8 cellular contexts compared by ENCODE assay signal in the genomic region with DNA sequence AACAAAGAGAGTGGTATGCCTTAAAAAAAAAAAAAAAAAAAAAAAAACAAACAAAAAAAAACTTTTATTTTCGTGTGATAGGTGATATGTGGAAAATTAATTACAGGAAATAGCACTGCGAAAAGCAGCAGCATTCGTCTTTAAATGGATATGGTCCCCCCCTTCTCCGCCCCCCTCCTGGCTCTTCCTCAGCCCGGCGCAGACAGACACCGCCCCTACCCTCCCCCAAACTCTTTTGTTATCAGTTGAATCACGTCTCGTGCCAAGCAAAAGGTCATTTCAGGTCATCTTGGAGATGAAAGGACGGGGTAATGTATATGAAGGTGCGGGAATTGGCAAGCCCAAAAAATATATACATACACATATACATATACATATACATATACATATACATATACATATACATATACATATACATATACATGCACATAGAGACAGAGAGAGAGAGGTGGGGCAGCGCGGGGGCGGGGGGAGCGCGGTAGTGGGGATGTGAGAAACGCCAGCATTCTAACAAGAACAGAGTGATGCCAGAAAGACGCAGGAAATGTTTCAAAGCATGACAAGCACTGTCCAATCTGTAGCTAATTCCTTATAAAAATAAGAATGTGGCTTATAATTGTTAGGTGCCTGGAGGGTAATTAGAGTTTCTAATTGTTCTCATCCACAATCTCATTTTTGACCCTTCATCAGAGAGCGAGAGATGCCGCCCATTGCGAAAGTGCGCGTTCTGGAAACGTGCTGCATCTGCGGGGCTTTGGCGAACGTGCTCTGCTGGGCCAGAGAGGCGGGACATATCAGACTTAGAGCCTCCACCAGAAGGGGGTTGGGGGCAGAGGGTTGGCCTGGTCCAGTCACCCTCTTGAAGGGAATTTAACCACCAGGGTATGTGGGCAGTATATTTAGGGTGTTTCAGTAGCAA.
DNase-seq lines count a peak whose midpoint lies in the region; ATAC-seq and TF ChIP-seq lines count a peak whose summit lies in the region.

No MANE protein-coding gene starts in this region.

- no peak overlapping the region for H3K9ac ChIP-seq in iPS-15b (ENCODE audit: low read depth, low read length)

- H3K4me1 ChIP-seq in HEK293 (ENCODE audit: control insufficient read depth, insufficient read depth, low read length) (peaks cover 3% of the 10 kb centered on the region; the same call in 1 of the 2 replicates), ascending aorta (peaks cover 4 to 6% of the 10 kb centered on the region in 2 donors), iPS-15b (ENCODE audit: control insufficient read depth, insufficient read depth, low read length) (peaks cover 22% of the 10 kb centered on the region), gastrocnemius medialis (peaks cover 14 to 23% of the 10 kb centered on the region in 2 donors)

- ATAC-seq in gastrocnemius medialis, result peak; percentile 28 to 32

- intact Hi-C loops in ascending aorta (cut with DNase I) (loop anchor here (5.0 kb wide), 4 partner anchors 51 to 224 kb away; no protein-coding TSS in a partner anchor), gastrocnemius medialis (cut with DNase I; ENCODE audit: low total_unique reads) (loop anchor here (5.0 kb wide), 3 partner anchors 51 to 229 kb away; no protein-coding TSS in a partner anchor)

- H3K36me3 ChIP-seq in HEK293 (ENCODE audit: control insufficient read depth in 2 of 2, insufficient read depth in 1 of 2, low read length in 2 of 2) (no peaks in the 10 kb centered on the region), ascending aorta (no peaks in the 10 kb centered on the region), iPS-15b (ENCODE audit: control insufficient read depth, insufficient read depth, low read length) (no peaks in the 10 kb centered on the region), gastrocnemius medialis (no peaks in the 10 kb centered on the region)

- TF ChIP-seq CTCF in HEK293 (tag by site-specific recombination; IDR thresholded peaks at IDR 0.05) (no peak), ascending aorta (IDR thresholded peaks at IDR 0.05) (no peak), gastrocnemius medialis (IDR thresholded peaks at IDR 0.05 in 4 of 5, conservative IDR thresholded peaks at IDR 0.05 in 1 of 5) (no peak)

- H3K4me3 ChIP-seq in HEK293 (ENCODE audit: low read depth, low read length) (peak overlapping the region; percentile 39), ascending aorta (peak overlapping the region; percentile 56 to 83), iPS-15b (ENCODE audit: low read depth, low read length) (peak overlapping the region; percentile 15), gastrocnemius medialis (peak overlapping the region; percentile 51 to 64 (median 56))

- peak in 1 of 2 donors; percentile 72 for DNase-seq in ascending aorta (ENCODE audit: low spot score in 2 of 2)
- DNase-seq in gastrocnemius medialis, result peak in 1 of 2 donors; percentile 28
- DNase-seq in glomerular visceral epithelial cell (ENCODE audit: extremely low spot score), result no peak
- DNase-seq in NCI-H82 treated with DMSO at 0.1 percent for 48 hours (lab: John Stamatoyannopoulos, UW; ENCODE audit: unreplicated experiment), result no peak
- no peak for DNase-seq in SHP77 treated with DMSO at 0.1 percent for 48 hours (lab: John Stamatoyannopoulos, UW)
- no peak for DNase-seq in activated CD4-positive, alpha-beta T cell treated with anti-CD3 and anti-CD28 coated beads, Interleukin-2, amount 50 U/mL, for 1 hour

- TF ChIP-seq POLR2A in gastrocnemius medialis (IDR thresholded peaks at IDR 0.05), result no peak

- in situ Hi-C loops in gastrocnemius medialis (cut with MboI; ENCODE audit: low sequenced_read_pairs in 4 of 4), result no loop called here

- H3K27me3 ChIP-seq in ascending aorta, result no peaks in the 10 kb centered on the region
- no peaks in the 10 kb centered on the region for H3K27me3 ChIP-seq in iPS-15b (ENCODE audit: control insufficient read depth, insufficient read depth, low read length)
- H3K27me3 ChIP-seq in gastrocnemius medialis, result no peaks in the 10 kb centered on the region

- H3K27ac ChIP-seq in HEK293 (ENCODE audit: extremely low read depth, low read depth, low read length) (no peak overlapping the region), ascending aorta (peak overlapping the region; percentile 43 to 46), gastrocnemius medialis (peak overlapping the region; percentile 53 to 80 (median 68))

- POLR2A ChIA-PET in HEK293 (lab: Yijun Ruan, JAX), result no interaction called here

- no peaks in the 10 kb centered on the region for H3K9me3 ChIP-seq in HEK293 (ENCODE audit: control insufficient read depth, insufficient read depth, low read depth, low read length)
- H3K9me3 ChIP-seq in ascending aorta, result no peaks in the 10 kb centered on the region
- H3K9me3 ChIP-seq in iPS-15b (ENCODE audit: control insufficient read depth, insufficient read depth, low read length), result no peaks in the 10 kb centered on the region
- H3K9me3 ChIP-seq in gastrocnemius medialis, result no peaks in the 10 kb centered on the region

- CTCF ChIA-PET in HEK293 (lab: Yijun Ruan, JAX), result no interaction called here

TF ChIP-seq in HEK293, 187 proteins besides CTCF, POLR2A, EP300 and RAD21:
- peak; percentile 28; the same call in 1 of the 2 replicates for TF ChIP-seq SP3 (tag by site-specific recombination; IDR thresholded peaks at IDR 0.05)
- no peak for TF ChIP-seq EGR2 (tag by site-specific recombination; IDR thresholded peaks at IDR 0.05; ENCODE audit: low read depth)

Comparison
In these comparisons a context has a peak if more than half of its experiments do, and no peak if none do; other contexts are left out.
1. H3K4me3 ChIP-seq: peak in every context shown above with its lines; median percentile 70 in ascending aorta; 56 in gastrocnemius medialis; 39 in HEK293; 15 in iPS-15b.